Comparison of ENCODE assay signal across 17 cellular contexts in genomic region chr2:24515335-24515734, GRCh38. TPM values are rescaled to one million over a fixed set of nuclear protein-coding genes. Genes with fewer than 3 reads are reported as not detected.
A peak's percentile ranks its signal among the peaks of the same experiment; 100 is the strongest.
DNase-seq lines count a peak whose midpoint lies in the region; ATAC-seq, FAIRE-seq and TF ChIP-seq lines count a peak whose summit lies in the region.
"Had no signal": no experiment of that assay in that cellular context is flagged by ENCODE, and none has a peak within 500 bp of the region (broad histone marks: within the 10 kb centered on the region; RNA-seq: fewer than 3 reads in every experiment).

No MANE protein-coding gene starts in this region.

- H3K27ac ChIP-seq in A549 (no peak overlapping the region), A673 (ENCODE audit: low read depth, low read length, poor library complexity, severe bottlenecking) (no peak overlapping the region)
- H3K27ac ChIP-seq: dorsolateral prefrontal cortex, HL-60, SK-N-MC had no signal

- TF ChIP-seq RAD21 in A549 (conservative IDR thresholded peaks at IDR 0.05 in 1 of 2, IDR thresholded peaks at IDR 0.05 in 1 of 2), result no peak

- POLR2A ChIA-PET in A549 (lab: Yijun Ruan, JAX) (no interaction called here), A673 (lab: Charles Lee; ENCODE audit: low non-redundant PET) (no interaction called here)

- peaks cover 4% of the 10 kb centered on the region for H3K9me3 Mint-ChIP-seq in activated naive CD8-positive, alpha-beta T cell treated with anti-CD3 and anti-CD28 coated beads for 36 hours

- H3K4me2 ChIP-seq in A549, result peak overlapping the region; percentile 35

- TF ChIP-seq CTCF in A549 (IDR thresholded peaks at IDR 0.05), result no peak
- no peak for TF ChIP-seq CTCF in A673 (conservative IDR thresholded peaks at IDR 0.05; ENCODE audit: low read depth, low read length)

- TF ChIP-seq POLR2A in A549 (IDR thresholded peaks at IDR 0.05; ENCODE audit: low read length), result no peak

- H3K27me3 ChIP-seq in A673 (replicated peaks; ENCODE audit: insufficient read depth, low read depth, low read length, poor library complexity), result no peaks in the 10 kb centered on the region
- H3K27me3 ChIP-seq: dorsolateral prefrontal cortex had no signal

- peaks cover 58% of the 10 kb centered on the region for H3K4me1 Mint-ChIP-seq in activated naive CD8-positive, alpha-beta T cell treated with anti-CD3 and anti-CD28 coated beads for 36 hours

- peaks cover 13% of the 10 kb centered on the region for H3K36me3 Mint-ChIP-seq in activated naive CD8-positive, alpha-beta T cell treated with anti-CD3 and anti-CD28 coated beads for 36 hours

- H3K9me3 ChIP-seq in A549 (no peaks in the 10 kb centered on the region), A673 (ENCODE audit: low read depth, low read length, poor library complexity, severe bottlenecking) (no peaks in the 10 kb centered on the region)

- ATAC-seq in A549, result peak; percentile 86 to 87; a peak in 5 of 6 replicates
- no peak for ATAC-seq in GM19023 (IDR thresholded peaks at IDR 0.05; ENCODE audit: unreplicated experiment)

- no peaks in the 10 kb centered on the region for H3K36me3 ChIP-seq in A673 (ENCODE audit: insufficient read depth, low read length, poor library complexity, severe bottlenecking)

- H3K4me3 ChIP-seq in A549 (no peak overlapping the region), A673 (ENCODE audit: low read depth, low read length, poor library complexity, severe bottlenecking) (no peak overlapping the region)
- H3K4me3 ChIP-seq: dorsolateral prefrontal cortex, SK-N-MC had no signal

- H3K4me3 Mint-ChIP-seq in activated naive CD8-positive, alpha-beta T cell treated with anti-CD3 and anti-CD28 coated beads for 36 hours, result no peak overlapping the region

- intact Hi-C loops in A673 (cut with micrococcal nuclease; ENCODE audit: unreplicated experiment), result no loop called here

- TF ChIP-seq EP300 in A549 (IDR thresholded peaks at IDR 0.05), result no peak

- H3K4me1 ChIP-seq in A549, result peaks cover 19% of the 10 kb centered on the region
- H3K4me1 ChIP-seq in A673 (ENCODE audit: insufficient read depth, low read length, poor library complexity, severe bottlenecking), result peaks cover 17% of the 10 kb centered on the region

- DNase-seq in A549 (ENCODE audit: low read depth in 1 of 2, low spot score in 1 of 2) (peak in 1 of 2 experiments; percentile 31), HCEC 1CT (peak; percentile 39), iris pigment epithelial cell (ENCODE audit: low read depth) (peak; percentile 12), NCI-H2081 treated with DMSO at 0.1 percent for 48 hours (lab: John Stamatoyannopoulos, UW) (no peak), T-helper 2 cell (no peak), A673 (ENCODE audit: low spot score) (no peak)
- DNase-seq in activated naive CD8-positive, alpha-beta T cell treated with anti-CD3 and anti-CD28 coated beads for 36 hours, result peak; percentile 11
- DNase-seq: activated effector memory CD4-positive, alpha-beta T cell treated with Interleukin-2 at 50 U/mL for 16 hours; dorsolateral prefrontal cortex; hippocampal formation; NCI-H1417; posterior cingulate gyrus; stimulated activated naive CD4-positive, alpha-beta T cell treated with Interleukin-2 at 50 U/mL for 16 hours had no signal

- no TSS peak for BruUV-seq in A673 (replicated peaks; lab: Mats Ljungman, UMichigan)

- 16% methylated on average over 2 of the region's 2 CpGs for WGBS in A549 (ENCODE audit: missing lambda C conversion rate)

- CTCF ChIA-PET in A549 (lab: Yijun Ruan, JAX), result interaction anchor here (0.6 to 2.4 kb wide), 3 partner anchors 9 to 391 kb away, joined by 3 to 8 read pairs (median 3); partner anchors contain the start of gene NCOA1
- CTCF ChIA-PET in A673 (lab: Charles Lee), result no interaction called here

- no peaks in the 10 kb centered on the region for H3K27me3 Mint-ChIP-seq in activated naive CD8-positive, alpha-beta T cell treated with anti-CD3 and anti-CD28 coated beads for 36 hours

- no peak for FAIRE-seq in A549 (lab: Jason Lieb, UNC)
- FAIRE-seq: urothelium cell line had no signal

- no peak overlapping the region for H3K27ac Mint-ChIP-seq in activated naive CD8-positive, alpha-beta T cell treated with anti-CD3 and anti-CD28 coated beads for 36 hours

TF ChIP-seq in A549, 52 proteins besides CTCF, POLR2A, EP300 and RAD21:
- TF ChIP-seq HOXB5 (CRISPR knock-in tag; IDR thresholded peaks at IDR 0.05) (peak; percentile 33; the same call in 1 of the 2 replicates), FOSL2 (IDR thresholded peaks at IDR 0.05) (peak; percentile 53; the same call in 1 of the 2 replicates), FOSL2 (CRISPR knock-in tag; IDR thresholded peaks at IDR 0.05) (peak; percentile 68), PHF8 (IDR thresholded peaks at IDR 0.05; ENCODE audit: borderline replicate concordance, low read depth) (no peak)

RNA-seq across cellular contexts. Expression of gene NCOA1, which starts 24.3 kb away (rescaled TPM):
- polyA plus RNA-seq in A549 (2011; rRNA removed) (29.9 and 31.0 TPM in 2 replicates), A549 (2017; fragmentation: RNase III; extraction: RNeasy Plus Mini Kit Qiagen cat#74134 plus additional on column Dnase treatment) (7.6 to 8.4 TPM (median 7.7 TPM) in 3 replicates)
- 7.6 and 9.6 TPM in 2 replicates for polyA plus RNA-seq in A549 (2012; cell fraction: cytosol; rRNA removed)
- 4.9 and 6.1 TPM in 2 replicates for polyA plus RNA-seq in A549 (2012; cell fraction: nucleus; rRNA removed)
- 45.8 and 54.0 TPM in 2 replicates for polyA minus RNA-seq in A549 (2011; rRNA and poly(A)+ RNA removed)
- total RNA-seq in activated naive CD8-positive, alpha-beta T cell treated with anti-CD3 and anti-CD28 coated beads for 36 hours, result 10 to 100 TPM; 19.2 to 20.2 TPM
- 27.5 TPM in 2 replicates for total RNA-seq in A673 (2021)

Comparison
In these comparisons a context has a peak if more than half of its experiments do, and no peak if none do; other contexts are left out.
1. DNase-seq: peak in HCEC 1CT (single experiment), activated naive CD8-positive, alpha-beta T cell treated with anti-CD3 and anti-CD28 coated beads for 36 hours (single experiment) and iris pigment epithelial cell (single experiment); none in NCI-H2081 treated with DMSO at 0.1 percent for 48 hours (single experiment), T-helper 2 cell (0 of 5) and A673 (single experiment).